14 cellular contexts compared by ENCODE assay signal in the genomic region with DNA sequence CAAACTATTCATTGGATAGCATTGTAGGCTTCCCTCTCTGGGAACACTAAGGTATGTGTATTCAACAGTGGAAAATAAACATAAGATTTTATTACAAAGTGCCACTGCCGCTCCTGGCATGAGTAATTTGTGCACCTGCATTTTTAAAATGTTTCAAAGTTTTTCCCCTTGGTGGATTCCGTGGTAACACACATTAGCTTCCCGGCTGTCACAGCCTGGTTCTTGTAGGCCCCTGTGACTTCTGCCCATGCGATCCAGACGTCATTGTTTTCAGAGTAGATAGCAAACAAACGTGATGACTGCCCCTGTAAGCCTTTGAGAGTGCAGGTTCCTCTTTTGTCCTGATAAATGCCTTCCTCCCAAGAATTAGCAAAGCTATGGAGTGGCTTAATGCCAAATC.
DNase-seq lines count a peak whose midpoint lies in the region; ATAC-seq and TF ChIP-seq lines count a peak whose summit lies in the region.
"Had no signal": no experiment of that assay in that cellular context is flagged by ENCODE, and none has a peak within 500 bp of the region (broad histone marks: within the 10 kb centered on the region; RNA-seq: fewer than 3 reads in every experiment).

No MANE protein-coding gene starts in this region.

- H3K9me3 ChIP-seq in upper lobe of right lung, result no peaks in the 10 kb centered on the region
- no peaks in the 10 kb centered on the region for H3K9me3 ChIP-seq in upper lobe of left lung
- H3K9me3 ChIP-seq: A549 had no signal

- DNase-seq in NCI-H82 treated with DMSO at 0.1 percent for 48 hours (lab: John Stamatoyannopoulos, UW; ENCODE audit: unreplicated experiment) (peak; percentile 11), NCI-H82 (lab: John Stamatoyannopoulos, UW) (no peak), SW480 (ENCODE audit: low spot score) (peak; percentile 2), left colon (no peak), upper lobe of right lung (no peak), NCI-H2196 (lab: John Stamatoyannopoulos, UW; ENCODE audit: unreplicated experiment) (no peak), upper lobe of left lung (no peak)
- DNase-seq in stimulated activated CD8-positive, alpha-beta memory T cell treated with anti-CD3 and anti-CD28 coated beads, Interleukin-4, amount 100 ng/mL, for 48 hours, result no peak
- DNase-seq: activated CD4-positive, alpha-beta memory T cell treated with anti-CD3 and anti-CD28 coated beads for 36 hours; activated naive CD8-positive, alpha-beta T cell treated with anti-CD3 and anti-CD28 coated beads, Interleukin-2, amount 10 ng/mL, durations not matched to agents 7 days and 5 days; effector CD8-positive, alpha-beta T cell; NCI-H2107 had no signal

- peak; percentile 78 for ATAC-seq in left colon
- peak; percentile 63 for ATAC-seq in upper lobe of right lung
- ATAC-seq in upper lobe of left lung (ENCODE audit: low FRiP score in 2 of 2), result no peak
- ATAC-seq: A549 had no signal

- no peak for TF ChIP-seq EP300 in upper lobe of left lung (IDR thresholded peaks at IDR 0.05)

- no peak overlapping the region for H3K4me3 ChIP-seq in upper lobe of right lung
- H3K4me3 ChIP-seq in upper lobe of left lung, result no peak overlapping the region
- H3K4me3 ChIP-seq: A549, SK-N-MC had no signal

- no peak for TF ChIP-seq POLR2A in upper lobe of left lung (IDR thresholded peaks at IDR 0.05)

- no peaks in the 10 kb centered on the region for H3K4me1 ChIP-seq in upper lobe of right lung
- no peaks in the 10 kb centered on the region for H3K4me1 ChIP-seq in upper lobe of left lung
- H3K4me1 ChIP-seq: A549 had no signal

- H3K27ac ChIP-seq in upper lobe of right lung (no peak overlapping the region), upper lobe of left lung (no peak overlapping the region)
- H3K27ac ChIP-seq: A549, SK-N-MC had no signal

- H3K36me3 ChIP-seq in upper lobe of right lung (no peaks in the 10 kb centered on the region), upper lobe of left lung (no peaks in the 10 kb centered on the region)

- 33 to 59% methylated on average over 6 of the region's 6 CpGs for WGBS in upper lobe of left lung, 2 donors

- intact Hi-C loops in left colon (cut with DNase I, micrococcal nuclease) (no loop called here), upper lobe of right lung (cut with DNase I) (no loop called here)

- H3K27me3 ChIP-seq in upper lobe of right lung (no peaks in the 10 kb centered on the region), upper lobe of left lung (no peaks in the 10 kb centered on the region)

- TF ChIP-seq CTCF in upper lobe of right lung (IDR thresholded peaks at IDR 0.05), result no peak
- no peak for TF ChIP-seq CTCF in upper lobe of left lung (IDR thresholded peaks at IDR 0.05)

Comparison
In these comparisons a context has a peak if more than half of its experiments do, and no peak if none do; other contexts are left out.
1. DNase-seq: peak in NCI-H82 treated with DMSO at 0.1 percent for 48 hours (single experiment) and SW480 (single experiment); none in NCI-H82 (single experiment), left colon (0 of 2), upper lobe of right lung (single experiment), NCI-H2196 (single experiment), upper lobe of left lung (0 of 2) and stimulated activated CD8-positive, alpha-beta memory T cell treated with anti-CD3 and anti-CD28 coated beads, Interleukin-4, amount 100 ng/mL, for 48 hours (single experiment).
2. ATAC-seq: peak in left colon (single experiment) and upper lobe of right lung (single experiment); none in upper lobe of left lung (0 of 2).